17 cellular contexts compared by ENCODE assay signal in genomic region chr18:22637787-22638186, GRCh38.
DNase-seq lines count a peak whose midpoint lies in the region; ATAC-seq and TF ChIP-seq lines count a peak whose summit lies in the region.
"Had no signal": no experiment of that assay in that cellular context is flagged by ENCODE, and none has a peak within 500 bp of the region (broad histone marks: within the 10 kb centered on the region; RNA-seq: fewer than 3 reads in every experiment).

No MANE protein-coding gene starts in this region.

- ATAC-seq in activated CD4-positive, alpha-beta T cell treated with anti-CD3 and anti-CD28 coated beads for 36 hours: no peak
- ATAC-seq in HG03565 (IDR thresholded peaks at IDR 0.05; ENCODE audit: unreplicated experiment): no peak
- no peak for ATAC-seq in GM21723 (IDR thresholded peaks at IDR 0.05; ENCODE audit: unreplicated experiment)
- ATAC-seq in stimulated activated effector memory CD8-positive, alpha-beta T cell treated with anti-CD3 and anti-CD28 coated beads, Interleukin-12 subunit alpha, Interleukin-12 subunit beta, amount 100 ng/mL, for 72 hours: no peak
- ATAC-seq: activated naive CD4-positive, alpha-beta T cell treated with anti-CD3 and anti-CD28 coated beads, Interleukin-2, amount 50 U/mL, for 72 hours had no signal

- H3K9me3 ChIP-seq in AG04450 (ENCODE audit: control insufficient read depth, insufficient read depth, low read length): peaks cover 4% of the 10 kb centered on the region; the same call in 1 of the 2 replicates
- H3K9me3 ChIP-seq: HAP-1, tibial artery had no signal

- H3K27me3 Mint-ChIP-seq in activated CD4-positive, alpha-beta T cell treated with anti-CD3 and anti-CD28 coated beads for 36 hours: peaks cover 2% of the 10 kb centered on the region
- H3K27me3 Mint-ChIP-seq: activated B cell treated with CpG ODN at 0.5 μM for 24 hours, B cell had no signal

- no peak for TF ChIP-seq CTCF in AG04450 (IDR thresholded peaks at IDR 0.05; ENCODE audit: low read depth, low read length)

- no peak overlapping the region for H3K27ac Mint-ChIP-seq in activated CD4-positive, alpha-beta T cell treated with anti-CD3 and anti-CD28 coated beads for 36 hours
- no peak overlapping the region for H3K27ac Mint-ChIP-seq in stimulated activated effector memory CD8-positive, alpha-beta T cell treated with anti-CD3 and anti-CD28 coated beads, Interleukin-12 subunit alpha, Interleukin-12 subunit beta, amount 100 ng/mL, for 72 hours
- H3K27ac Mint-ChIP-seq: activated B cell treated with CpG ODN at 0.5 μM for 24 hours; activated naive CD4-positive, alpha-beta T cell treated with anti-CD3 and anti-CD28 coated beads, Interleukin-2, amount 50 U/mL, for 72 hours; B cell had no signal

- no peak overlapping the region for H3K27ac ChIP-seq in AG04450 (ENCODE audit: low read depth, low read length)
- H3K27ac ChIP-seq: tibial artery had no signal

- CTCF ChIA-PET in AG04450 (lab: Charles Lee): no interaction called here
- CTCF ChIA-PET in activated CD4-positive, alpha-beta T cell treated with anti-CD3 and anti-CD28 coated beads for 36 hours (lab: Charles Lee): no interaction called here

- no peaks in the 10 kb centered on the region for H3K27me3 ChIP-seq in AG04450 (ENCODE audit: control insufficient read depth, insufficient read depth, low read length)
- H3K27me3 ChIP-seq: tibial artery had no signal

- H3K9me3 Mint-ChIP-seq in activated CD4-positive, alpha-beta T cell treated with anti-CD3 and anti-CD28 coated beads for 36 hours (ENCODE audit: low read depth): peaks cover 9% of the 10 kb centered on the region
- peaks cover 4% of the 10 kb centered on the region for H3K9me3 Mint-ChIP-seq in stimulated activated effector memory CD8-positive, alpha-beta T cell treated with anti-CD3 and anti-CD28 coated beads, Interleukin-12 subunit alpha, Interleukin-12 subunit beta, amount 100 ng/mL, for 72 hours

- H3K4me3 Mint-ChIP-seq in activated CD4-positive, alpha-beta T cell treated with anti-CD3 and anti-CD28 coated beads for 36 hours: no peak overlapping the region
- no peak overlapping the region for H3K4me3 Mint-ChIP-seq in stimulated activated effector memory CD8-positive, alpha-beta T cell treated with anti-CD3 and anti-CD28 coated beads, Interleukin-12 subunit alpha, Interleukin-12 subunit beta, amount 100 ng/mL, for 72 hours
- H3K4me3 Mint-ChIP-seq: activated B cell treated with CpG ODN at 0.5 μM for 24 hours, B cell had no signal

- H3K4me1 Mint-ChIP-seq in activated CD4-positive, alpha-beta T cell treated with anti-CD3 and anti-CD28 coated beads for 36 hours: no peaks in the 10 kb centered on the region
- no peaks in the 10 kb centered on the region for H3K4me1 Mint-ChIP-seq in stimulated activated effector memory CD8-positive, alpha-beta T cell treated with anti-CD3 and anti-CD28 coated beads, Interleukin-12 subunit alpha, Interleukin-12 subunit beta, amount 100 ng/mL, for 72 hours
- H3K4me1 Mint-ChIP-seq: activated B cell treated with CpG ODN at 0.5 μM for 24 hours, B cell had no signal

- DNase-seq in AG04450 (ENCODE audit: low read depth, low spot score): peak; percentile 43
- DNase-seq in HS-5 (ENCODE audit: low read depth): peak; percentile 82
- peak; percentile 41 for DNase-seq in brain pericyte (ENCODE audit: low read depth, low spot score)
- peak; percentile 45 for DNase-seq in kidney glomerular epithelial cell (lab: John Stamatoyannopoulos, UW)
- DNase-seq in activated CD4-positive, alpha-beta T cell treated with anti-CD3 and anti-CD28 coated beads for 36 hours: no peak
- DNase-seq in stimulated activated effector memory CD8-positive, alpha-beta T cell treated with anti-CD3 and anti-CD28 coated beads, Interleukin-12 subunit alpha, Interleukin-12 subunit beta, amount 100 ng/mL, for 72 hours (ENCODE audit: low spot score in 2 of 2): no peak
- DNase-seq: activated B cell treated with CpG ODN at 0.5 μM for 24 hours, cortex of kidney, foreskin melanocyte, NCI-H1048, NCI-H2171, tibial artery had no signal

- H3K36me3 Mint-ChIP-seq in activated CD4-positive, alpha-beta T cell treated with anti-CD3 and anti-CD28 coated beads for 36 hours (ENCODE audit: low read depth): no peaks in the 10 kb centered on the region
- H3K36me3 Mint-ChIP-seq in stimulated activated effector memory CD8-positive, alpha-beta T cell treated with anti-CD3 and anti-CD28 coated beads, Interleukin-12 subunit alpha, Interleukin-12 subunit beta, amount 100 ng/mL, for 72 hours: no peaks in the 10 kb centered on the region

- POLR2A ChIA-PET in AG04450 (lab: Yijun Ruan, JAX): no interaction called here
- POLR2A ChIA-PET in activated CD4-positive, alpha-beta T cell treated with anti-CD3 and anti-CD28 coated beads for 36 hours (lab: Charles Lee): no interaction called here

- H3K4me3 ChIP-seq in AG04450 (ENCODE audit: low read depth, low read length): no peak overlapping the region
- H3K4me3 ChIP-seq: HAP-1, tibial artery had no signal

- intact Hi-C loops in activated CD4-positive, alpha-beta T cell treated with anti-CD3 and anti-CD28 coated beads for 36 hours (cut with DNase I, micrococcal nuclease): no loop called here

Comparison
In these comparisons a context has a peak if more than half of its experiments do, and no peak if none do; other contexts are left out.
1. DNase-seq: peak in AG04450 (single experiment), HS-5 (single experiment), brain pericyte (single experiment) and kidney glomerular epithelial cell (single experiment); none in activated CD4-positive, alpha-beta T cell treated with anti-CD3 and anti-CD28 coated beads for 36 hours (single experiment) and stimulated activated effector memory CD8-positive, alpha-beta T cell treated with anti-CD3 and anti-CD28 coated beads, Interleukin-12 subunit alpha, Interleukin-12 subunit beta, amount 100 ng/mL, for 72 hours (0 of 2).